ENCODE assay signal across 11 cellular contexts in the genomic region with DNA sequence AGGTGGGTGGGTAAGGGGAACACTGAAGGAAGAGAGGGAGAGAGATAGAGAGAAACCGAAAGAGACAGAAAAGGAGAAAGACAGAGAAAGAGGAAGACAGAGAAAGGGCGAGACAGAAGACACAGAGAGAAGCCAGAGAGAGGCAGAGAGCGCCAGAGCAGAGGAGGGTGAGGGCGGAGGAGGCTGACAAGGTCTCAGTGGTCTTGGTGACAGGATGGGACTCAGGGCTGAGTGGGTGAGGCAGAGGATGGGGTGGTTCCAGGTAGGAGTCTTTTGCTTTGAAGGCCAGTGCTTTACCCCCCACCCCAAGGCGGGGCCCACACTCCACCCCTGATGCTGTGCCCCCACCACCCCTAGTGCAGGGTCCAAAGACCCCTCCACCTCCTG. TPM values are rescaled to one million over a fixed set of nuclear protein-coding genes. Genes with fewer than 3 reads are reported as not detected.
DNase-seq lines count a peak whose midpoint lies in the region; TF ChIP-seq lines count a peak whose summit lies in the region.
"Had no signal": no experiment of that assay in that cellular context is flagged by ENCODE, and none has a peak within 500 bp of the region (broad histone marks: within the 10 kb centered on the region; RNA-seq: fewer than 3 reads in every experiment).

No MANE protein-coding gene starts in this region.

- no peak for DNase-seq in T-helper 1 cell
- DNase-seq in Peyer's patch = no peak
- no peak for DNase-seq in fibroblast of lung (ENCODE audit: low read depth in 2 of 2)
- no peak for DNase-seq in smooth muscle cell (lab: John Stamatoyannopoulos, UW; ENCODE audit: unreplicated experiment)
- DNase-seq in SHP77 treated with DMSO at 0.1 percent for 48 hours (lab: John Stamatoyannopoulos, UW) = no peak
- no peak for DNase-seq in trophoblast cell
- no peak for DNase-seq in NCI-H2107 (lab: John Stamatoyannopoulos, UW)
- DNase-seq: foreskin melanocyte, occipital lobe, RPMI8226 had no signal

- peak overlapping the region; percentile 75 for H3K27ac Mint-ChIP-seq in T-helper 1 cell treated with Interleukin-12 subunit alpha and Interleukin-12 subunit beta and Interleukin-4 antibody, amounts not matched to agents 30 μg/mL and 1 μg/mL, for 36 hours

- H3K4ac ChIP-seq in trophoblast cell (ENCODE audit: low read depth, low read length) = no peak overlapping the region

- no peaks in the 10 kb centered on the region for H3F3A ChIP-seq in smooth muscle cell (ENCODE audit: low read depth)

- H3K4me1 ChIP-seq in Peyer's patch (peaks cover 0 to 19% (median 0%) of the 10 kb centered on the region in 4 donors), fibroblast of lung (ENCODE audit: control insufficient read depth, extremely low read depth, insufficient read depth, low read length) (no peaks in the 10 kb centered on the region), smooth muscle cell (ENCODE audit: low read depth) (no peaks in the 10 kb centered on the region), trophoblast cell (ENCODE audit: control insufficient read depth in 1 of 2, insufficient read depth in 2 of 2, low read length in 2 of 2) (peaks cover 5 to 10% of the 10 kb centered on the region in 2 experiments)

- no peaks in the 10 kb centered on the region for H4K20me1 ChIP-seq in fibroblast of lung (ENCODE audit: control insufficient read depth, extremely low read depth, insufficient read depth, low read length)
- H4K20me1 ChIP-seq in smooth muscle cell (ENCODE audit: low read depth) = no peaks in the 10 kb centered on the region

- H3K4me1 Mint-ChIP-seq in T-helper 1 cell treated with Interleukin-12 subunit alpha and Interleukin-12 subunit beta and Interleukin-4 antibody, amounts not matched to agents 30 μg/mL and 1 μg/mL, for 36 hours (ENCODE audit: low read depth) = peaks cover 5% of the 10 kb centered on the region

- no peak overlapping the region for H3K18ac ChIP-seq in trophoblast cell (ENCODE audit: low read length)

- peak overlapping the region in 2 of 4 donors; percentile 53 to 58 for H3K4me3 ChIP-seq in Peyer's patch
- peak overlapping the region; percentile 4 to 56 (median 39) for H3K4me3 ChIP-seq in fibroblast of lung (replicated peaks in 1 of 4; ENCODE audit: control extremely low read depth in 1 of 4, insufficient read depth in 1 of 4, low read depth in 3 of 4, low read length in 4 of 4)
- H3K4me3 ChIP-seq in smooth muscle cell = no peak overlapping the region
- H3K4me3 ChIP-seq in trophoblast cell (ENCODE audit: low read depth, low read length) = no peak overlapping the region

- H2AK5ac ChIP-seq in trophoblast cell (ENCODE audit: low read length) = no peak overlapping the region

- H3K4me3 Mint-ChIP-seq in T-helper 1 cell treated with Interleukin-12 subunit alpha and Interleukin-12 subunit beta and Interleukin-4 antibody, amounts not matched to agents 30 μg/mL and 1 μg/mL, for 36 hours = peak overlapping the region; percentile 42

- H3K23ac ChIP-seq in trophoblast cell (ENCODE audit: low read length) = no peak overlapping the region

- H3K79me1 ChIP-seq in trophoblast cell (ENCODE audit: low read length) = peaks cover 3% of the 10 kb centered on the region

- no peak overlapping the region for H4K8ac ChIP-seq in trophoblast cell (ENCODE audit: low read depth, low read length)

- H3K9me3 Mint-ChIP-seq in T-helper 1 cell treated with Interleukin-12 subunit alpha and Interleukin-12 subunit beta and Interleukin-4 antibody, amounts not matched to agents 30 μg/mL and 1 μg/mL, for 36 hours = no peaks in the 10 kb centered on the region

- no peak overlapping the region for H3K9ac ChIP-seq in fibroblast of lung (ENCODE audit: insufficient read depth, low read length)
- H3K9ac ChIP-seq in smooth muscle cell (ENCODE audit: low read depth) = no peak overlapping the region
- H3K9ac ChIP-seq in trophoblast cell (ENCODE audit: low read length) = no peak overlapping the region

- H3K27ac ChIP-seq in Peyer's patch = peak overlapping the region in 3 of 4 donors; percentile 68 to 85 (median 82)
- peak overlapping the region; percentile 47 for H3K27ac ChIP-seq in fibroblast of lung (ENCODE audit: insufficient read depth, low read length)
- no peak overlapping the region for H3K27ac ChIP-seq in smooth muscle cell (ENCODE audit: low read depth)
- H3K27ac ChIP-seq in trophoblast cell (ENCODE audit: low read depth, low read length) = no peak overlapping the region

- no peak overlapping the region for H2BK120ac ChIP-seq in trophoblast cell (ENCODE audit: insufficient read depth, low read length, poor library complexity)

- H3K79me2 ChIP-seq in fibroblast of lung (ENCODE audit: control insufficient read depth, insufficient read depth, low read length) = no peaks in the 10 kb centered on the region
- no peaks in the 10 kb centered on the region for H3K79me2 ChIP-seq in smooth muscle cell (ENCODE audit: low read depth)
- no peaks in the 10 kb centered on the region for H3K79me2 ChIP-seq in trophoblast cell (ENCODE audit: control insufficient read depth, insufficient read depth, low read length, poor library complexity)

- no peak overlapping the region for H2BK5ac ChIP-seq in trophoblast cell (ENCODE audit: low read depth, low read length, poor library complexity)

- no peak overlapping the region for H2AFZ ChIP-seq in fibroblast of lung (ENCODE audit: low read length)
- no peak overlapping the region for H2AFZ ChIP-seq in smooth muscle cell (ENCODE audit: low read depth)
- H2AFZ ChIP-seq in trophoblast cell (ENCODE audit: insufficient read depth, low read length, poor library complexity) = no peak overlapping the region

- 82% methylated on average over 4 of the region's 5 CpGs for WGBS in smooth muscle cell (ENCODE audit: low lambda C conversion rate)
- WGBS in trophoblast cell (ENCODE audit: extremely low coverage, insufficient coverage, insufficient read length) = no CpG with 5 or more reads among the region's 5 CpGs

- H3K36me3 Mint-ChIP-seq in T-helper 1 cell treated with Interleukin-12 subunit alpha and Interleukin-12 subunit beta and Interleukin-4 antibody, amounts not matched to agents 30 μg/mL and 1 μg/mL, for 36 hours (ENCODE audit: low read depth) = no peaks in the 10 kb centered on the region

- no peak overlapping the region for H2BK12ac ChIP-seq in trophoblast cell (ENCODE audit: low read length)

- no peaks in the 10 kb centered on the region for H3K9me3 ChIP-seq in Peyer's patch
- no peaks in the 10 kb centered on the region for H3K9me3 ChIP-seq in fibroblast of lung (ENCODE audit: control insufficient read depth, insufficient read depth, low read depth, low read length)
- H3K9me3 ChIP-seq in smooth muscle cell (replicated peaks; ENCODE audit: low read depth) = no peaks in the 10 kb centered on the region
- no peaks in the 10 kb centered on the region for H3K9me3 ChIP-seq in trophoblast cell (ENCODE audit: insufficient read depth, low read depth, low read length)

- H4K12ac ChIP-seq in trophoblast cell (ENCODE audit: low read depth, low read length) = no peak overlapping the region

- H3K27me3 Mint-ChIP-seq in T-helper 1 cell treated with Interleukin-12 subunit alpha and Interleukin-12 subunit beta and Interleukin-4 antibody, amounts not matched to agents 30 μg/mL and 1 μg/mL, for 36 hours (ENCODE audit: low read depth) = peaks cover 3% of the 10 kb centered on the region

- H3K27me3 ChIP-seq in Peyer's patch (no peaks in the 10 kb centered on the region), fibroblast of lung (ENCODE audit: control insufficient read depth, insufficient read depth, low read length) (no peaks in the 10 kb centered on the region), smooth muscle cell (ENCODE audit: low read depth) (no peaks in the 10 kb centered on the region), trophoblast cell (ENCODE audit: insufficient read depth, low read length) (no peaks in the 10 kb centered on the region)

- H3K4me2 ChIP-seq in fibroblast of lung (ENCODE audit: extremely low read depth, insufficient read depth, low read length) (peak overlapping the region; percentile 75), smooth muscle cell (peak overlapping the region; percentile 82), trophoblast cell (ENCODE audit: low read length) (no peak overlapping the region)

- no peak for TF ChIP-seq POLR2A in Peyer's patch (IDR thresholded peaks at IDR 0.05)

- H3K36me3 ChIP-seq in Peyer's patch (no peaks in the 10 kb centered on the region), fibroblast of lung (ENCODE audit: control insufficient read depth, insufficient read depth, low read length) (no peaks in the 10 kb centered on the region), smooth muscle cell (ENCODE audit: low read depth) (no peaks in the 10 kb centered on the region), trophoblast cell (ENCODE audit: control insufficient read depth in 1 of 2, insufficient read depth in 2 of 2, low read length in 2 of 2) (no peaks in the 10 kb centered on the region)

- TF ChIP-seq CTCF in Peyer's patch (IDR thresholded peaks at IDR 0.05) (no peak), fibroblast of lung (conservative IDR thresholded peaks at IDR 0.05 in 1 of 2, IDR thresholded peaks at IDR 0.05 in 1 of 2; ENCODE audit: low read depth in 1 of 2, low read length in 2 of 2) (no peak), smooth muscle cell (IDR thresholded peaks at IDR 0.05; ENCODE audit: borderline replicate concordance, insufficient read depth, poor library complexity, severe bottlenecking) (no peak)

- H4K91ac ChIP-seq in trophoblast cell (ENCODE audit: low read depth, low read length) = no peak overlapping the region

- no peak overlapping the region for H3K14ac ChIP-seq in trophoblast cell (ENCODE audit: low read length)

RNA-seq across cellular contexts. Expression of a gene that starts 1.1 kb away (rescaled TPM):
- total RNA-seq in Peyer's patch (10 to 100 TPM; 20.6 to 77.9 (median 48.3) TPM), fibroblast of lung (3.6 and 9.9 TPM in 2 replicates), smooth muscle cell (3.8 and 6.9 TPM in 2 replicates)
- polyA plus RNA-seq in fibroblast of lung (5.9 and 7.4 TPM in 2 replicates), smooth muscle cell (4.2 and 5.2 TPM in 2 replicates)
- polyA plus RNA-seq in fibroblast of lung (2012) = 14.1 and 18.9 TPM in 2 replicates
- 31.8 and 32.2 TPM in 2 replicates for polyA minus RNA-seq in fibroblast of lung (ENCODE audit: low replicate concordance)
- polyA plus RNA-seq in trophoblast cell (2013) = 3.1 and 3.7 TPM in 2 replicates

RNA-seq across cellular contexts. Expression of a gene that starts 55.3 kb away (rescaled TPM):
- 100 to 1,000 TPM in 3 of 4 donors, 10 to 100 TPM in 1; 77.4 to 176 (median 137) TPM for total RNA-seq in Peyer's patch
- 65.5 and 83.6 TPM in 2 replicates for total RNA-seq in fibroblast of lung
- polyA plus RNA-seq in fibroblast of lung = 30.5 and 49.2 TPM in 2 replicates
- 28.8 and 45.3 TPM in 2 replicates for polyA plus RNA-seq in fibroblast of lung (2012)
- 120 and 184 TPM in 2 replicates for polyA minus RNA-seq in fibroblast of lung (ENCODE audit: low replicate concordance)
- total RNA-seq in smooth muscle cell = 183 and 191 TPM in 2 replicates
- 78.7 and 80.2 TPM in 2 replicates for polyA plus RNA-seq in smooth muscle cell
- 31.3 and 33.3 TPM in 2 replicates for polyA plus RNA-seq in trophoblast cell (2013)

Comparison
In these comparisons a context has a peak if more than half of its experiments do, and no peak if none do; other contexts are left out.
1. H3K27ac ChIP-seq: peak in Peyer's patch (3 of 4) and fibroblast of lung (single experiment); none in smooth muscle cell (single experiment) and trophoblast cell (single experiment).
2. H3K4me3 ChIP-seq: peak in fibroblast of lung (4 of 4); none in smooth muscle cell (single experiment) and trophoblast cell (single experiment).